ENCODE assay signal across 8 cellular contexts in genomic region chr2:137467246-137467862, GRCh38.
DNase-seq lines count a peak whose midpoint lies in the region; ATAC-seq and TF ChIP-seq lines count a peak whose summit lies in the region.

No MANE protein-coding gene starts in this region.

- H3F3A ChIP-seq in GM23338 (replicated peaks; ENCODE audit: low read depth) (no peaks in the 10 kb centered on the region), SK-N-SH (replicated peaks; ENCODE audit: insufficient read depth) (no peaks in the 10 kb centered on the region)

- POLR2A ChIA-PET in SK-N-SH (lab: Yijun Ruan, JAX) = no interaction called here

- H3K9me3 Mint-ChIP-seq in GM23338 = no peaks in the 10 kb centered on the region

- WGBS in SK-N-SH (ENCODE audit: low lambda C conversion rate) = 10% methylated on average over 3 of the region's 3 CpGs
- WGBS in stomach, 5 donors = 28 to 39% (median 32%) methylated on average over 3 of the region's 3 CpGs

- DNase-seq in Right ventricle myocardium superior = no peak
- no peak for DNase-seq in cardiac septum (ENCODE audit: low spot score)
- peak; percentile 72 for DNase-seq in GM23338 (ENCODE audit: low spot score)
- DNase-seq in KBM-7 = peak; percentile 32
- DNase-seq in SK-N-SH = peak; percentile 44
- peak; percentile 4 to 79 (median 50) for DNase-seq in head of caudate nucleus
- DNase-seq in stomach = no peak
- no peak for DNase-seq in NCI-H187 treated with DMSO at 0.1 percent for 48 hours (lab: John Stamatoyannopoulos, UW)

- TF ChIP-seq CTCF in GM23338 (conservative IDR thresholded peaks at IDR 0.05; ENCODE audit: low read depth in 2 of 2) = peak; percentile 66 to 80
- peak; percentile 63 for TF ChIP-seq CTCF in SK-N-SH (IDR thresholded peaks at IDR 0.05)
- TF ChIP-seq CTCF in stomach (IDR thresholded peaks at IDR 0.05) = peak in 5 of 7 experiments; percentile 11 to 36 (median 28)

- no peak overlapping the region for H3K4me3 Mint-ChIP-seq in GM23338

- intact Hi-C loops in Right ventricle myocardium superior (cut with DNase I) = loop anchor here (5.0 to 10.0 kb wide), 2 partner anchors 207 to 370 kb away; no protein-coding TSS in a partner anchor
- intact Hi-C loops in cardiac septum (cut with DNase I) = loop anchor here (5.0 kb wide), 1 partner anchor 370 kb away; no protein-coding TSS in a partner anchor
- intact Hi-C loops in head of caudate nucleus (cut with DNase I) = loop anchor here (5.0 kb wide), 1 partner anchor 370 kb away; no protein-coding TSS in a partner anchor
- intact Hi-C loops in stomach (cut with DNase I; ENCODE audit: low total_unique reads) = loop anchor here (10.0 kb wide), 1 partner anchor 367 kb away; no protein-coding TSS in a partner anchor

- peaks cover 10% of the 10 kb centered on the region; the same call in 2 of the 3 replicates for H3K4me1 Mint-ChIP-seq in GM23338

- no peak overlapping the region for H3K27ac Mint-ChIP-seq in GM23338

- in situ Hi-C loops in KBM-7 (cut with MboI; ENCODE audit: low pct_unique_long_range_greater_than_20kb, low sequenced_read_pairs) = no loop called here

- H4K20me1 ChIP-seq in GM23338 (replicated peaks; ENCODE audit: insufficient read depth) (no peaks in the 10 kb centered on the region), SK-N-SH (ENCODE audit: insufficient read depth) (no peaks in the 10 kb centered on the region)

- H3K79me2 ChIP-seq in GM23338 (replicated peaks; ENCODE audit: insufficient read depth) = no peaks in the 10 kb centered on the region
- H3K79me2 ChIP-seq in SK-N-SH (ENCODE audit: insufficient read depth) = no peaks in the 10 kb centered on the region

- TF ChIP-seq EP300 in SK-N-SH (IDR thresholded peaks at IDR 0.05; ENCODE audit: borderline replicate concordance in 1 of 2, low read depth in 1 of 2, low read length in 1 of 2) (no peak), stomach (IDR thresholded peaks at IDR 0.05) (no peak)

- ATAC-seq in Right ventricle myocardium superior (ENCODE audit: poor library complexity) (peak; percentile 61), GM23338 (peak; percentile 91)

- no peaks in the 10 kb centered on the region for H3K27me3 ChIP-seq in GM23338 (ENCODE audit: insufficient read depth)
- no peaks in the 10 kb centered on the region for H3K27me3 ChIP-seq in SK-N-SH (ENCODE audit: insufficient read depth)
- H3K27me3 ChIP-seq in stomach = no peaks in the 10 kb centered on the region

- no peaks in the 10 kb centered on the region for H3K36me3 ChIP-seq in GM23338 (ENCODE audit: insufficient read depth)
- H3K36me3 ChIP-seq in SK-N-SH (replicated peaks in 1 of 2; ENCODE audit: control insufficient read depth in 1 of 2, insufficient read depth in 2 of 2, low read length in 1 of 2) = no peaks in the 10 kb centered on the region
- no peaks in the 10 kb centered on the region for H3K36me3 ChIP-seq in stomach

- H3K4me3 ChIP-seq in GM23338 (no peak overlapping the region), SK-N-SH (ENCODE audit: low read depth in 2 of 2, low read length in 1 of 2) (no peak overlapping the region), stomach (no peak overlapping the region)

- H3K9me3 ChIP-seq in SK-N-SH (no peaks in the 10 kb centered on the region), stomach (no peaks in the 10 kb centered on the region)

- no peak overlapping the region for H3K9ac ChIP-seq in SK-N-SH

- peak; percentile 71 for TF ChIP-seq RAD21 in SK-N-SH (IDR thresholded peaks at IDR 0.05; ENCODE audit: low read length)

- H3K4me2 ChIP-seq in GM23338 (no peak overlapping the region), SK-N-SH (no peak overlapping the region)

- H2AFZ ChIP-seq in GM23338 (no peak overlapping the region), SK-N-SH (ENCODE audit: low read depth) (no peak overlapping the region)

- no peak for TF ChIP-seq POLR2A in stomach (IDR thresholded peaks at IDR 0.05)

- H3K27me3 Mint-ChIP-seq in GM23338 (ENCODE audit: insufficient read depth, low read depth, poor library complexity) = no peaks in the 10 kb centered on the region

- H3K27ac ChIP-seq in GM23338 (ENCODE audit: low read depth) (no peak overlapping the region), SK-N-SH (ENCODE audit: low read depth in 2 of 2, low read length in 1 of 2) (no peak overlapping the region), stomach (no peak overlapping the region)

- H3K9me2 ChIP-seq in GM23338 (ENCODE audit: insufficient read depth) (no peaks in the 10 kb centered on the region), SK-N-SH (no peaks in the 10 kb centered on the region)

- no peaks in the 10 kb centered on the region for H3K36me3 Mint-ChIP-seq in GM23338 (ENCODE audit: low read depth)

- H3K4me1 ChIP-seq in GM23338 (ENCODE audit: insufficient read depth) (peaks cover 7% of the 10 kb centered on the region), SK-N-SH (ENCODE audit: control insufficient read depth in 1 of 2, insufficient read depth in 2 of 2, low read depth in 1 of 2, low read length in 1 of 2) (no peaks in the 10 kb centered on the region), stomach (no peaks in the 10 kb centered on the region)

- CTCF ChIA-PET in SK-N-SH (lab: Yijun Ruan, JAX) = interaction anchor here (0.6 to 3.8 kb wide), 16 partner anchors 10 to 893 kb away, joined by 3 to 24 read pairs (median 4); no protein-coding TSS in a partner anchor

TF ChIP-seq in GM23338, 12 proteins besides CTCF, POLR2A, EP300 and RAD21:
- TF ChIP-seq STAT1 (IDR thresholded peaks at IDR 0.05; ENCODE audit: unreplicated experiment) (no peak), EZH2phosphoT487 (IDR thresholded peaks at IDR 0.05; ENCODE audit: unreplicated experiment) (no peak), POLR2AphosphoS5 (IDR thresholded peaks at IDR 0.05; ENCODE audit: low read depth) (no peak), ZNF114 (CRISPR knock-in tag; IDR thresholded peaks at IDR 0.05) (no peak), CREB1 (CRISPR knock-in tag; IDR thresholded peaks at IDR 0.05; ENCODE audit: low read depth) (no peak), REST (IDR thresholded peaks at IDR 0.05; ENCODE audit: unreplicated experiment) (no peak)

TF ChIP-seq in SK-N-SH, 30 proteins besides CTCF, POLR2A, EP300 and RAD21:
- TF ChIP-seq GABPA (IDR thresholded peaks at IDR 0.05; ENCODE audit: low read depth) (no peak), SMC3 (IDR thresholded peaks at IDR 0.05; ENCODE audit: low read depth, low read length) (peak; percentile 66)
TF ChIP-seq in SK-N-SH: peak in this region for 1.

Comparison
In these comparisons a context has a peak if more than half of its experiments do, and no peak if none do; other contexts are left out.
1. DNase-seq: peak in GM23338 (single experiment), KBM-7 (single experiment), SK-N-SH (single experiment) and head of caudate nucleus (42 of 42); none in Right ventricle myocardium superior (single experiment), cardiac septum (single experiment), stomach (single experiment) and NCI-H187 treated with DMSO at 0.1 percent for 48 hours (single experiment).
2. Peak in every context shown above with its lines, with median percentiles within 50 percentile points of each other: CTCF ChIP-seq.